Comparison of ENCODE assay signal across 19 cellular contexts in genomic region chrX:101117701-101118100, GRCh38. TPM values are rescaled to one million over a fixed set of nuclear protein-coding genes. Genes with fewer than 3 reads are reported as not detected.
"Had no signal": no experiment of that assay in that cellular context is flagged by ENCODE, and none has a peak within 500 bp of the region (broad histone marks: within the 10 kb centered on the region; RNA-seq: fewer than 3 reads in every experiment).

No MANE protein-coding gene starts in this region.

- H3K4me3 ChIP-seq: left lung, ovary, thyroid gland, vagina had no signal

- H3K27me3 Mint-ChIP-seq: activated B cell treated with CpG ODN at 0.5 μM for 24 hours; activated CD4-positive, alpha-beta T cell treated with anti-CD3 and anti-CD28 coated beads, Interleukin-2, amount 10 ng/mL, durations not matched to agents 24 days and 14 days; activated naive CD4-positive, alpha-beta T cell treated with anti-CD3 and anti-CD28 coated beads, Interleukin-2, amount 50 U/mL, for 24 hours; stimulated activated naive CD8-positive, alpha-beta T cell treated with anti-CD3 and anti-CD28 coated beads, Interleukin-15, amount 100 ng/mL, for 72 hours; T-helper 17 cell had no signal

- ATAC-seq: foreskin keratinocyte; left lung; stimulated activated naive CD8-positive, alpha-beta T cell treated with anti-CD3 and anti-CD28 coated beads, Interleukin-15, amount 100 ng/mL, for 72 hours; T-helper 17 cell had no signal

- H3K9me3 ChIP-seq: left lung, ovary, thyroid gland, vagina had no signal

- DNase-seq: activated B cell treated with CpG ODN at 0.5 μM for 24 hours; activated CD4-positive, alpha-beta T cell treated with anti-CD3 and anti-CD28 coated beads, Interleukin-2, amount 10 ng/mL, durations not matched to agents 24 days and 14 days; activated CD8-positive, alpha-beta memory T cell treated with anti-CD3 and anti-CD28 coated beads for 24 hours; activated T-cell treated with anti-CD3 and anti-CD28 coated beads for 4 hours; amygdala; foreskin keratinocyte; head of caudate nucleus; left lung; mesendoderm; ovary; stimulated activated CD4-positive, alpha-beta T cell treated with anti-CD3 and anti-CD28 coated beads, Interleukin-4, amount 100 ng/mL, for 4 hours; stimulated activated naive CD8-positive, alpha-beta T cell treated with anti-CD3 and anti-CD28 coated beads, Interleukin-15, amount 100 ng/mL, for 72 hours; T-helper 17 cell; thyroid gland had no signal

- H3K27ac Mint-ChIP-seq: activated B cell treated with CpG ODN at 0.5 μM for 24 hours; activated CD4-positive, alpha-beta T cell treated with anti-CD3 and anti-CD28 coated beads, Interleukin-2, amount 10 ng/mL, durations not matched to agents 24 days and 14 days; activated naive CD4-positive, alpha-beta T cell treated with anti-CD3 and anti-CD28 coated beads, Interleukin-2, amount 50 U/mL, for 24 hours; activated T-helper 2 cell treated with anti-CD3 and anti-CD28 coated beads, Interferon-gamma antibody, Interleukin-2, Interleukin-4, amounts not matched to agents 10 μg/mL and 5 μg/mL and 100 μg/mL, durations not matched to agents 14 hours and 24 hours and 36 hours; stimulated activated naive CD8-positive, alpha-beta T cell treated with anti-CD3 and anti-CD28 coated beads, Interleukin-15, amount 100 ng/mL, for 72 hours; T-helper 17 cell had no signal

- H3K4me1 Mint-ChIP-seq: activated B cell treated with CpG ODN at 0.5 μM for 24 hours; activated CD4-positive, alpha-beta T cell treated with anti-CD3 and anti-CD28 coated beads, Interleukin-2, amount 10 ng/mL, durations not matched to agents 24 days and 14 days; activated naive CD4-positive, alpha-beta T cell treated with anti-CD3 and anti-CD28 coated beads, Interleukin-2, amount 50 U/mL, for 24 hours; neural crest cell; stimulated activated naive CD8-positive, alpha-beta T cell treated with anti-CD3 and anti-CD28 coated beads, Interleukin-15, amount 100 ng/mL, for 72 hours; T-helper 17 cell had no signal

- H3K27me3 ChIP-seq: foreskin keratinocyte, left lung, ovary, thyroid gland, vagina had no signal

- H3K9me3 Mint-ChIP-seq: activated B cell treated with CpG ODN at 0.5 μM for 24 hours; activated CD4-positive, alpha-beta T cell treated with anti-CD3 and anti-CD28 coated beads, Interleukin-2, amount 10 ng/mL, durations not matched to agents 24 days and 14 days; activated naive CD4-positive, alpha-beta T cell treated with anti-CD3 and anti-CD28 coated beads, Interleukin-2, amount 50 U/mL, for 24 hours; activated T-helper 2 cell treated with anti-CD3 and anti-CD28 coated beads, Interferon-gamma antibody, Interleukin-2, Interleukin-4, amounts not matched to agents 10 μg/mL and 5 μg/mL and 100 μg/mL, durations not matched to agents 14 hours and 24 hours and 36 hours; stimulated activated naive CD8-positive, alpha-beta T cell treated with anti-CD3 and anti-CD28 coated beads, Interleukin-15, amount 100 ng/mL, for 72 hours had no signal

- H3K4me3 Mint-ChIP-seq: activated B cell treated with CpG ODN at 0.5 μM for 24 hours; activated CD4-positive, alpha-beta T cell treated with anti-CD3 and anti-CD28 coated beads, Interleukin-2, amount 10 ng/mL, durations not matched to agents 24 days and 14 days; activated naive CD4-positive, alpha-beta T cell treated with anti-CD3 and anti-CD28 coated beads, Interleukin-2, amount 50 U/mL, for 24 hours; neural crest cell; stimulated activated naive CD8-positive, alpha-beta T cell treated with anti-CD3 and anti-CD28 coated beads, Interleukin-15, amount 100 ng/mL, for 72 hours; T-helper 17 cell had no signal

- H3K36me3 Mint-ChIP-seq: activated naive CD4-positive, alpha-beta T cell treated with anti-CD3 and anti-CD28 coated beads, Interleukin-2, amount 50 U/mL, for 24 hours had no signal

- H3K4me1 ChIP-seq: foreskin keratinocyte, left lung, thyroid gland, vagina had no signal

- H3K36me3 ChIP-seq: left lung, ovary, thyroid gland, vagina had no signal

RNA-seq across cellular contexts. Expression of gene TMEM35A, which starts 39.0 kb away (rescaled TPM):
- total RNA-seq: activated B cell treated with CpG ODN at 0.5 μM for 24 hours; activated CD4-positive, alpha-beta T cell treated with anti-CD3 and anti-CD28 coated beads, Interleukin-2, amount 10 ng/mL, durations not matched to agents 24 days and 14 days; activated T-helper 2 cell treated with anti-CD3 and anti-CD28 coated beads, Interferon-gamma antibody, Interleukin-2, Interleukin-4, amounts not matched to agents 10 μg/mL and 5 μg/mL and 100 μg/mL, durations not matched to agents 14 hours and 24 hours and 36 hours; bronchial epithelial cell; T-helper 17 cell had no signal
